In the genomic region with DNA sequence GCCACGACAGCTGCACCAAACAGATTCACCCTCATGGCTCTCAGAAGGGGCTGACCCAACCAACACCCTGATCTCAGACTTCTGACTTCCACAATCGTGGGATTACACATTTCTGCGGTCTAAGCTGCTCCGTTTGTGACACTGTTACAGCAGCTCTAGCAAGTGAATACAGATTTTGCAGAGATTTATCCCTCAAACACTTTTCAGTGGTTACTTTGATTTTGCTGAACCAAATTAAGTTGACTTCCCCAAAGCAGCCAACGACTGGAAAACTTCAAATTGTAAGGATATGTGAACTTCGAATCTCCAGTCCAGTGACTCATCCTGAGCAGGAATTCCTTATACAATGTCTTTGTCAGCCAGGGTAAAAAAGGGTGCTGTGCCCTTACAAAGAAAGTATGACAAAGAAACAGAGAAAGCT, we compare ENCODE assay signal across 17 cellular contexts. TPM values are rescaled to one million over a fixed set of nuclear protein-coding genes. Genes with fewer than 3 reads are reported as not detected.
DNase-seq lines count a peak whose midpoint lies in the region; ATAC-seq and TF ChIP-seq lines count a peak whose summit lies in the region.
"Had no signal": no experiment of that assay in that cellular context is flagged by ENCODE, and none has a peak within 500 bp of the region (broad histone marks: within the 10 kb centered on the region; RNA-seq: fewer than 3 reads in every experiment).

No MANE protein-coding gene starts in this region.

- H3K36me3 Mint-ChIP-seq in activated T-cell treated with anti-CD3 and anti-CD28 coated beads, Interleukin-2, amount 50 U/mL, for 24 hours (ENCODE audit: low read depth), result no peaks in the 10 kb centered on the region

- no peaks in the 10 kb centered on the region for H3K9me3 Mint-ChIP-seq in activated T-cell treated with anti-CD3 and anti-CD28 coated beads, Interleukin-2, amount 50 U/mL, for 24 hours
- H3K9me3 Mint-ChIP-seq: activated CD4-positive, alpha-beta T cell treated with anti-CD3 and anti-CD28 coated beads, Interleukin-2, amount 10 ng/mL, durations not matched to agents 24 days and 14 days had no signal

- TF ChIP-seq CTCF in astrocyte of the cerebellum (IDR thresholded peaks at IDR 0.05; ENCODE audit: low read depth, low read length, missing control alignments) (no peak), kidney epithelial cell (IDR thresholded peaks at IDR 0.05; ENCODE audit: insufficient read depth, low read length, poor library complexity, severe bottlenecking) (no peak)

- DNase-seq in CD1c-positive myeloid dendritic cell (ENCODE audit: extremely low spot score) (peak; percentile 13), MV-4-11 (lab: John Stamatoyannopoulos, UW) (peak; percentile 88), astrocyte of the cerebellum (ENCODE audit: low read depth) (peak; percentile 19), kidney epithelial cell (ENCODE audit: low read depth) (peak; percentile 44), middle frontal gyrus (ENCODE audit: extremely low spot score, low spot score) (no peak), H4 (ENCODE audit: low spot score) (no peak)
- no peak for DNase-seq in activated T-cell treated with anti-CD3 and anti-CD28 coated beads, Interleukin-2, amount 50 U/mL, for 24 hours
- DNase-seq: activated CD4-positive, alpha-beta T cell treated with anti-CD3 and anti-CD28 coated beads, Interleukin-2, amount 10 ng/mL, durations not matched to agents 24 days and 14 days; DMS53; islet precursor cell; NCI-H1417; Peyer's patch; psoas muscle; transverse colon had no signal

- peaks cover 4% of the 10 kb centered on the region for H3K27me3 Mint-ChIP-seq in activated T-cell treated with anti-CD3 and anti-CD28 coated beads, Interleukin-2, amount 50 U/mL, for 24 hours
- H3K27me3 Mint-ChIP-seq: B cell had no signal

- ATAC-seq in HG03045 (IDR thresholded peaks at IDR 0.05; ENCODE audit: unreplicated experiment), result no peak
- ATAC-seq: gastroesophageal sphincter, psoas muscle had no signal

- in situ Hi-C loops in astrocyte of the cerebellum (cut with HindIII; ENCODE audit: low sequenced_read_pairs), result loop anchor here (10.0 kb wide), 1 partner anchor 294 kb away; the partner anchor contains the start of gene FADS1

- H3K27ac Mint-ChIP-seq in activated T-cell treated with anti-CD3 and anti-CD28 coated beads, Interleukin-2, amount 50 U/mL, for 24 hours, result no peak overlapping the region
- H3K27ac Mint-ChIP-seq: activated CD4-positive, alpha-beta T cell treated with anti-CD3 and anti-CD28 coated beads, Interleukin-2, amount 10 ng/mL, durations not matched to agents 24 days and 14 days; B cell had no signal

- H3K36me3 ChIP-seq in kidney epithelial cell (ENCODE audit: control insufficient read depth, insufficient read depth, low read length), result no peaks in the 10 kb centered on the region
- H3K36me3 ChIP-seq: gastroesophageal sphincter, Peyer's patch, transverse colon had no signal

- H3K4me3 ChIP-seq in astrocyte of the cerebellum (ENCODE audit: low read depth, low read length) (no peak overlapping the region), kidney epithelial cell (ENCODE audit: low read depth, low read length) (no peak overlapping the region)
- H3K4me3 ChIP-seq: gastroesophageal sphincter, Peyer's patch, psoas muscle, transverse colon had no signal

- H3K27me3 ChIP-seq in kidney epithelial cell (ENCODE audit: control insufficient read depth, insufficient read depth, low read length), result no peaks in the 10 kb centered on the region
- H3K27me3 ChIP-seq: gastroesophageal sphincter, Peyer's patch, transverse colon had no signal

- H3K4me3 Mint-ChIP-seq in activated T-cell treated with anti-CD3 and anti-CD28 coated beads, Interleukin-2, amount 50 U/mL, for 24 hours, result no peak overlapping the region
- H3K4me3 Mint-ChIP-seq: activated CD4-positive, alpha-beta T cell treated with anti-CD3 and anti-CD28 coated beads, Interleukin-2, amount 10 ng/mL, durations not matched to agents 24 days and 14 days; B cell had no signal

- H3K4me1 Mint-ChIP-seq in activated T-cell treated with anti-CD3 and anti-CD28 coated beads, Interleukin-2, amount 50 U/mL, for 24 hours (ENCODE audit: low read depth), result peaks cover 23% of the 10 kb centered on the region

RNA-seq across cellular contexts. Expression of gene INCENP, which starts 14.8 kb away (rescaled TPM):
- 16.1 and 18.8 TPM in 2 replicates for total RNA-seq in kidney epithelial cell
- total RNA-seq in H4 (2014; rRNA removed; shearing (Covaris generic)), result 33.3 and 48.9 TPM in 2 replicates

Comparison
In these comparisons a context has a peak if more than half of its experiments do, and no peak if none do; other contexts are left out.
1. DNase-seq: peak in CD1c-positive myeloid dendritic cell (single experiment), MV-4-11 (single experiment), astrocyte of the cerebellum (single experiment) and kidney epithelial cell (single experiment); none in middle frontal gyrus (single experiment), H4 (single experiment) and activated T-cell treated with anti-CD3 and anti-CD28 coated beads, Interleukin-2, amount 50 U/mL, for 24 hours (single experiment).